ENCODE assay signal across 1 cellular context in genomic region chr10:45438457-45439090, GRCh38.
TF ChIP-seq lines count a peak whose summit lies in the region.

No MANE protein-coding gene starts in this region.

TF ChIP-seq in IMR-90, 13 proteins besides CTCF, POLR2A, EP300 and RAD21 (continued from another document):
- TF ChIP-seq SMC3 (IDR thresholded peaks at IDR 0.05; ENCODE audit: low read depth, low read length) (no peak), RCOR1 (IDR thresholded peaks at IDR 0.05; ENCODE audit: insufficient replicate concordance, low read length) (no peak), ELK1 (IDR thresholded peaks at IDR 0.05; ENCODE audit: borderline replicate concordance, low read depth, low read length) (no peak), USF2 (IDR thresholded peaks at IDR 0.05; ENCODE audit: low read depth, low read length) (no peak)
